1 cellular context compared by ENCODE assay signal in genomic region chr4:141705048-141705746, GRCh38.
TF ChIP-seq lines count a peak whose summit lies in the region.

No MANE protein-coding gene starts in this region.

TF ChIP-seq in GM12878, 131 proteins besides CTCF, POLR2A, EP300 and RAD21 (continued from another document):
- TF ChIP-seq SIN3A (IDR thresholded peaks at IDR 0.05; ENCODE audit: low read depth, low read length) (0 out of 2 replicates have a peak, but pooled peaks have one; percentile 49), RUNX3 (IDR thresholded peaks at IDR 0.05; ENCODE audit: low read length) (peak; percentile 80), FOXM1 (IDR thresholded peaks at IDR 0.05; ENCODE audit: low read depth, low read length) (peak; percentile 89; the same call in 1 of the 2 replicates), FOXK2 (IDR thresholded peaks at IDR 0.05) (no peak), KLF5 (IDR thresholded peaks at IDR 0.05; ENCODE audit: partially characterized antibody) (no peak), TBL1XR1 (IDR thresholded peaks at IDR 0.05; ENCODE audit: low read depth, low read length) (peak; percentile 79; the same call in 1 of the 2 replicates), WRNIP1 (IDR thresholded peaks at IDR 0.05; ENCODE audit: borderline replicate concordance, low read depth, low read length) (no peak), TARDBP (IDR thresholded peaks at IDR 0.05; ENCODE audit: borderline replicate concordance) (no peak), KDM1A (IDR thresholded peaks at IDR 0.05; ENCODE audit: borderline replicate concordance) (no peak), MYB (IDR thresholded peaks at IDR 0.05; ENCODE audit: borderline replicate concordance, low read depth, low read length) (no peak), BHLHE40 (IDR thresholded peaks at IDR 0.05; ENCODE audit: borderline replicate concordance in 1 of 2, low read depth in 2 of 2, low read length in 1 of 2) (no peak), ZNF622 (IDR thresholded peaks at IDR 0.05) (no peak), NFIC (IDR thresholded peaks at IDR 0.05; ENCODE audit: low read depth, low read length) (peak; percentile 96), CBFB (IDR thresholded peaks at IDR 0.05; ENCODE audit: low read depth) (0 out of 2 replicates have a peak, but pooled peaks have one; percentile 27), ZSCAN29 (IDR thresholded peaks at IDR 0.05) (no peak), NR2C1 (IDR thresholded peaks at IDR 0.05) (no peak), ELK1 (IDR thresholded peaks at IDR 0.05; ENCODE audit: low read depth, low read length) (no peak), NRF1 (conservative IDR thresholded peaks at IDR 0.05; ENCODE audit: low read depth, low read length) (no peak), NBN (IDR thresholded peaks at IDR 0.05) (0 out of 2 replicates have a peak, but pooled peaks have one; percentile 29), CHD2 (IDR thresholded peaks at IDR 0.05; ENCODE audit: borderline replicate concordance, low read depth, low read length) (no peak), SUPT20H (IDR thresholded peaks at IDR 0.05; ENCODE audit: borderline replicate concordance, control insufficient read depth, low read depth, low read length) (no peak), HDAC6 (IDR thresholded peaks at IDR 0.05; ENCODE audit: unreplicated experiment) (no peak), POLR2AphosphoS2 (IDR thresholded peaks at IDR 0.05; ENCODE audit: low read depth, low read length) (no peak), ZNF217 (IDR thresholded peaks at IDR 0.05) (no peak), ZNF207 (IDR thresholded peaks at IDR 0.05; ENCODE audit: borderline replicate concordance) (no peak), JUNB (IDR thresholded peaks at IDR 0.05) (peak; percentile 98), KAT2A (conservative IDR thresholded peaks at IDR 0.05; ENCODE audit: control insufficient read depth, low read depth, low read length) (no peak), SREBF2 (IDR thresholded peaks at IDR 0.05; ENCODE audit: low read length) (no peak), IKZF2 (IDR thresholded peaks at IDR 0.05) (peak; percentile 54 to 59; a peak in 2 of 4 replicates), RELB (IDR thresholded peaks at IDR 0.05; ENCODE audit: low read depth) (peak; percentile 57), ZNF384 (IDR thresholded peaks at IDR 0.05; ENCODE audit: borderline replicate concordance, low read depth, low read length) (peak; percentile 16; the same call in 1 of the 2 replicates), PML (IDR thresholded peaks at IDR 0.05; ENCODE audit: low read length) (0 out of 2 replicates have a peak, but pooled peaks have one; percentile 38), ETV6 (conservative IDR thresholded peaks at IDR 0.05 in 1 of 2, IDR thresholded peaks at IDR 0.05 in 1 of 2; ENCODE audit: borderline replicate concordance in 1 of 2, low read depth in 1 of 2) (peak in 1 of 2 experiments; percentile 72; a peak in 1 of 4 replicates), NFXL1 (IDR thresholded peaks at IDR 0.05; ENCODE audit: borderline replicate concordance) (no peak), HDGF (IDR thresholded peaks at IDR 0.05) (no peak), PAX5 (IDR thresholded peaks at IDR 0.05; ENCODE audit: borderline replicate concordance, low read depth, low read length) (no peak), JUND (IDR thresholded peaks at IDR 0.05; ENCODE audit: low read depth, low read length) (peak; percentile 65; the same call in 1 of the 2 replicates), MTA3 (IDR thresholded peaks at IDR 0.05; ENCODE audit: borderline replicate concordance, low read length) (no peak), ZNF592 (IDR thresholded peaks at IDR 0.05) (no peak), RB1 (IDR thresholded peaks at IDR 0.05; ENCODE audit: borderline replicate concordance) (no peak), POLR2AphosphoS5 (IDR thresholded peaks at IDR 0.05; ENCODE audit: low read length) (no peak)
- TF ChIP-seq, protein P1, sequence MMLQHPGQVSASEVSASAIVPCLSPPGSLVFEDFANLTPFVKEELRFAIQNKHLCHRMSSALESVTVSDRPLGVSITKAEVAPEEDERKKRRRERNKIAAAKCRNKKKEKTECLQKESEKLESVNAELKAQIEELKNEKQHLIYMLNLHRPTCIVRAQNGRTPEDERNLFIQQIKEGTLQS (IDR thresholded peaks at IDR 0.05; ENCODE audit: borderline replicate concordance, extremely low read depth, low read depth, low read length): no peak
- TF ChIP-seq, protein P2, sequence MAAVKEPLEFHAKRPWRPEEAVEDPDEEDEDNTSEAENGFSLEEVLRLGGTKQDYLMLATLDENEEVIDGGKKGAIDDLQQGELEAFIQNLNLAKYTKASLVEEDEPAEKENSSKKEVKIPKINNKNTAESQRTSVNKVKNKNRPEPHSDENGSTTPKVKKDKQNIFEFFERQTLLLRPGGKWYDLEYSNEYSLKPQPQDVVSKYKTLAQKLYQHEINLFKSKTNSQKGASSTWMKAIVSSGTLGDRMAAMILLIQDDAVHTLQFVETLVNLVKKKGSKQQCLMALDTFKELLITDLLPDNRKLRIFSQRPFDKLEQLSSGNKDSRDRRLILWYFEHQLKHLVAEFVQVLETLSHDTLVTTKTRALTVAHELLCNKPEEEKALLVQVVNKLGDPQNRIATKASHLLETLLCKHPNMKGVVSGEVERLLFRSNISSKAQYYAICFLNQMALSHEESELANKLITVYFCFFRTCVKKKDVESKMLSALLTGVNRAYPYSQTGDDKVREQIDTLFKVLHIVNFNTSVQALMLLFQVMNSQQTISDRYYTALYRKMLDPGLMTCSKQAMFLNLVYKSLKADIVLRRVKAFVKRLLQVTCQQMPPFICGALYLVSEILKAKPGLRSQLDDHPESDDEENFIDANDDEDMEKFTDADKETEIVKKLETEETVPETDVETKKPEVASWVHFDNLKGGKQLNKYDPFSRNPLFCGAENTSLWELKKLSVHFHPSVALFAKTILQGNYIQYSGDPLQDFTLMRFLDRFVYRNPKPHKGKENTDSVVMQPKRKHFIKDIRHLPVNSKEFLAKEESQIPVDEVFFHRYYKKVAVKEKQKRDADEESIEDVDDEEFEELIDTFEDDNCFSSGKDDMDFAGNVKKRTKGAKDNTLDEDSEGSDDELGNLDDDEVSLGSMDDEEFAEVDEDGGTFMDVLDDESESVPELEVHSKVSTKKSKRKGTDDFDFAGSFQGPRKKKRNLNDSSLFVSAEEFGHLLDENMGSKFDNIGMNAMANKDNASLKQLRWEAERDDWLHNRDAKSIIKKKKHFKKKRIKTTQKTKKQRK (IDR thresholded peaks at IDR 0.05; ENCODE audit: low read depth, low read length): no peak
- TF ChIP-seq, protein P3, sequence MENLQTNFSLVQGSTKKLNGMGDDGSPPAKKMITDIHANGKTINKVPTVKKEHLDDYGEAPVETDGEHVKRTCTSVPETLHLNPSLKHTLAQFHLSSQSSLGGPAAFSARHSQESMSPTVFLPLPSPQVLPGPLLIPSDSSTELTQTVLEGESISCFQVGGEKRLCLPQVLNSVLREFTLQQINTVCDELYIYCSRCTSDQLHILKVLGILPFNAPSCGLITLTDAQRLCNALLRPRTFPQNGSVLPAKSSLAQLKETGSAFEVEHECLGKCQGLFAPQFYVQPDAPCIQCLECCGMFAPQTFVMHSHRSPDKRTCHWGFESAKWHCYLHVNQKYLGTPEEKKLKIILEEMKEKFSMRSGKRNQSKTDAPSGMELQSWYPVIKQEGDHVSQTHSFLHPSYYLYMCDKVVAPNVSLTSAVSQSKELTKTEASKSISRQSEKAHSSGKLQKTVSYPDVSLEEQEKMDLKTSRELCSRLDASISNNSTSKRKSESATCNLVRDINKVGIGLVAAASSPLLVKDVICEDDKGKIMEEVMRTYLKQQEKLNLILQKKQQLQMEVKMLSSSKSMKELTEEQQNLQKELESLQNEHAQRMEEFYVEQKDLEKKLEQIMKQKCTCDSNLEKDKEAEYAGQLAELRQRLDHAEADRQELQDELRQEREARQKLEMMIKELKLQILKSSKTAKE (IDR thresholded peaks at IDR 0.05; ENCODE audit: low read depth, poor library complexity, severe bottlenecking): peak; percentile 70
- TF ChIP-seq, protein P4, sequence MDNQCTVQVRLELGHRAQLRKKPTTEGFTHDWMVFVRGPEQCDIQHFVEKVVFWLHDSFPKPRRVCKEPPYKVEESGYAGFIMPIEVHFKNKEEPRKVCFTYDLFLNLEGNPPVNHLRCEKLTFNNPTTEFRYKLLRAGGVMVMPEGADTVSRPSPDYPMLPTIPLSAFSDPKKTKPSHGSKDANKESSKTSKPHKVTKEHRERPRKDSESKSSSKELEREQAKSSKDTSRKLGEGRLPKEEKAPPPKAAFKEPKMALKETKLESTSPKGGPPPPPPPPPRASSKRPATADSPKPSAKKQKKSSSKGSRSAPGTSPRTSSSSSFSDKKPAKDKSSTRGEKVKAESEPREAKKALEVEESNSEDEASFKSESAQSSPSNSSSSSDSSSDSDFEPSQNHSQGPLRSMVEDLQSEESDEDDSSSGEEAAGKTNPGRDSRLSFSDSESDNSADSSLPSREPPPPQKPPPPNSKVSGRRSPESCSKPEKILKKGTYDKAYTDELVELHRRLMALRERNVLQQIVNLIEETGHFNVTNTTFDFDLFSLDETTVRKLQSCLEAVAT (IDR thresholded peaks at IDR 0.05): no peak
TF ChIP-seq in GM12878: peak in this region for 29.
